In genomic region chr3:114551770-114552526, GRCh38 we compare ENCODE assay signal across 15 cellular contexts.
DNase-seq lines count a peak whose midpoint lies in the region; FAIRE-seq and TF ChIP-seq lines count a peak whose summit lies in the region.
"Had no signal": no experiment of that assay in that cellular context is flagged by ENCODE, and none has a peak within 500 bp of the region (broad histone marks: within the 10 kb centered on the region; RNA-seq: fewer than 3 reads in every experiment).

No MANE protein-coding gene starts in this region.

- H3K27ac ChIP-seq in RWPE1 = no peak overlapping the region
- peak overlapping the region; percentile 63 for H3K27ac ChIP-seq in epithelial cell of prostate
- no peak overlapping the region for H3K27ac ChIP-seq in endodermal cell (ENCODE audit: low read depth, low read length)
- H3K27ac ChIP-seq: spleen had no signal

- TF ChIP-seq CTCF in RWPE1 (conservative IDR thresholded peaks at IDR 0.05; ENCODE audit: low read depth) (no peak), nephron progenitor cell (IDR thresholded peaks at IDR 0.05) (no peak), endodermal cell (conservative IDR thresholded peaks at IDR 0.05) (no peak)

- H3K27me3 Mint-ChIP-seq in nephron progenitor cell (ENCODE audit: low read depth, poor library complexity) (no peaks in the 10 kb centered on the region), endodermal cell (ENCODE audit: insufficient read depth) (no peaks in the 10 kb centered on the region)
- H3K27me3 Mint-ChIP-seq: natural killer cell treated with Interleukin-12 subunit alpha and Interleukin-12 subunit beta and Interleukin-15 and Interleukin-18, amount 100 ng/mL, for 72 hours had no signal

- CTCF ChIA-PET in RWPE1 (lab: Yijun Ruan, JAX) = interaction anchor here (0.6 to 1.0 kb wide), 4 partner anchors 10 to 592 kb away, joined by 3 to 7 read pairs (median 3); no protein-coding TSS in a partner anchor

- H3K4me3 Mint-ChIP-seq in nephron progenitor cell (no peak overlapping the region), endodermal cell (no peak overlapping the region)
- H3K4me3 Mint-ChIP-seq: natural killer cell treated with Interleukin-12 subunit alpha and Interleukin-12 subunit beta and Interleukin-15 and Interleukin-18, amount 100 ng/mL, for 72 hours had no signal

- WGBS in endodermal cell (ENCODE audit: insufficient coverage in 1 of 2, insufficient read length in 1 of 2), 2 experiments = 87 to 98% methylated on average over 3 to 4 of the region's 4 CpGs

- peak; percentile 98 for FAIRE-seq in H54 (lab: Jason Lieb, UNC)

- H3K27ac Mint-ChIP-seq in nephron progenitor cell (peak overlapping the region; percentile 39), endodermal cell (no peak overlapping the region)
- H3K27ac Mint-ChIP-seq: natural killer cell treated with Interleukin-12 subunit alpha and Interleukin-12 subunit beta and Interleukin-15 and Interleukin-18, amount 100 ng/mL, for 72 hours had no signal

- POLR2A ChIA-PET in RWPE1 (lab: Yijun Ruan, JAX; ENCODE audit: low non-redundant PET) = no interaction called here

- H3K36me3 Mint-ChIP-seq in nephron progenitor cell (ENCODE audit: low read depth) (no peaks in the 10 kb centered on the region), endodermal cell (ENCODE audit: low read depth) (no peaks in the 10 kb centered on the region)
- H3K36me3 Mint-ChIP-seq: natural killer cell treated with Interleukin-12 subunit alpha and Interleukin-12 subunit beta and Interleukin-15 and Interleukin-18, amount 100 ng/mL, for 72 hours had no signal

- H3K4me1 ChIP-seq in endodermal cell (ENCODE audit: control insufficient read depth, insufficient read depth, low read length) = no peaks in the 10 kb centered on the region
- H3K4me1 ChIP-seq: Caco-2, spleen had no signal

- H3K36me3 ChIP-seq in endodermal cell (ENCODE audit: control insufficient read depth, insufficient read depth, low read length) = no peaks in the 10 kb centered on the region
- H3K36me3 ChIP-seq: spleen had no signal

- no peaks in the 10 kb centered on the region for H3K9me3 ChIP-seq in endodermal cell (ENCODE audit: control insufficient read depth, low read length)
- H3K9me3 ChIP-seq: Caco-2, spleen had no signal

- peaks cover 28% of the 10 kb centered on the region for H3K4me1 Mint-ChIP-seq in nephron progenitor cell
- peaks cover 4% of the 10 kb centered on the region for H3K4me1 Mint-ChIP-seq in endodermal cell

- TF ChIP-seq POLR2A in H54 (IDR thresholded peaks at IDR 0.05; ENCODE audit: low read depth, low read length) = no peak

- DNase-seq in H54 (ENCODE audit: insufficient read length, low spot score) = no peak
- DNase-seq in RWPE1 (ENCODE audit: low spot score) = peak; percentile 28
- DNase-seq in epithelial cell of prostate (ENCODE audit: low read depth, low spot score) = peak; percentile 22
- DNase-seq in nephron progenitor cell = no peak
- DNase-seq in foreskin melanocyte = no peak
- DNase-seq in retina = no peak
- DNase-seq in COLO668 (lab: John Stamatoyannopoulos, UW; ENCODE audit: unreplicated experiment) = no peak
- DNase-seq in endodermal cell = no peak
- DNase-seq: activated CD4-positive, alpha-beta T cell treated with anti-CD3 and anti-CD28 coated beads for 4 hours; activated effector memory CD4-positive, alpha-beta T cell treated with anti-CD3 and anti-CD28 coated beads, Interleukin-2, amount 50 U/mL, for 16 hours; Caco-2; cortex of kidney; NCI-H526; spleen had no signal

- H3K4me3 ChIP-seq in endodermal cell (ENCODE audit: low read length) = no peak overlapping the region
- H3K4me3 ChIP-seq: spleen had no signal

- H3K9me3 Mint-ChIP-seq in nephron progenitor cell (no peaks in the 10 kb centered on the region), endodermal cell (no peaks in the 10 kb centered on the region)
- H3K9me3 Mint-ChIP-seq: natural killer cell treated with Interleukin-12 subunit alpha and Interleukin-12 subunit beta and Interleukin-15 and Interleukin-18, amount 100 ng/mL, for 72 hours had no signal

- H3K27me3 ChIP-seq in endodermal cell (ENCODE audit: control insufficient read depth, insufficient read depth, low read length, poor library complexity, severe bottlenecking) = no peaks in the 10 kb centered on the region
- H3K27me3 ChIP-seq: spleen had no signal

- no peak overlapping the region for H3K9ac ChIP-seq in endodermal cell (ENCODE audit: extremely low read depth, low read length, poor library complexity, severe bottlenecking)

Comparison
In these comparisons a context has a peak if more than half of its experiments do, and no peak if none do; other contexts are left out.
1. DNase-seq: peak in RWPE1 (single experiment) and epithelial cell of prostate (single experiment); none in H54 (single experiment), nephron progenitor cell (single experiment), foreskin melanocyte (single experiment), retina (single experiment), COLO668 (single experiment) and endodermal cell (single experiment).